In the genomic region with DNA sequence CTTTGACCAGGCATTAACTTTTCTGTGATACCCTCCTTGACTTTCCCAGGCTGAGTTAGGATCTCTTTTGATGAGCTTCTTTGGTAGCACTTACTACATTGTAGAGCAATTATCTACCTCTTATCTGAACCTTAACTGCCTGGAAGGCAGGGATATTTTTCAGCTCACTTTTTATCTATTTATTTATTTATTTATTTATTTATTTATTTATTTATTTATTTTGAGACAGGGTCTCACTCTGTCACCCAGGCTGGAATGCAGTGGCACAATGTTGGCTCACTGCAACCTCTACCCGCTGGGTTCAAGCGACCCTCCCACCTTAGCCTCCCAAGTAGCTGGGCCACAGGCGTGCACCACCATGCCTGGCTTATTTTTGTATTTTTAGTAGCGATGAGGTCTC, we compare ENCODE assay signal across 4 cellular contexts.
DNase-seq lines count a peak whose midpoint lies in the region; ATAC-seq, FAIRE-seq and TF ChIP-seq lines count a peak whose summit lies in the region.
"Not testable (repeated sequence)": the region's sequence is repeated elsewhere in the genome, so short reads cannot be mapped to it uniquely, and the experiment has no call there.

No MANE protein-coding gene starts in this region.

- H3K27me3 ChIP-seq in H1 (replicated peaks in 1 of 4; ENCODE audit: control insufficient read depth in 3 of 4, extremely low read depth in 1 of 4, insufficient read depth in 3 of 4, low read length in 3 of 4); neural progenitor cell: not testable (repeated sequence)

- H4K8ac ChIP-seq in H1 (ENCODE audit: extremely low read depth, insufficient read depth, low read length): not testable (repeated sequence)

- H2BK20ac ChIP-seq in H1 (ENCODE audit: low read length): not testable (repeated sequence)

- H4K5ac ChIP-seq in H1 (ENCODE audit: insufficient read length, low read depth, low read length): not testable (repeated sequence)

- not testable (repeated sequence) for H3K4ac ChIP-seq in H1 (replicated peaks; ENCODE audit: insufficient read length, low read depth, low read length)

- peak overlapping the region; percentile 22; the same call in 1 of the 2 replicates for H2BK12ac ChIP-seq in H1 (ENCODE audit: low read depth, low read length)

- not testable (repeated sequence) for DNase-seq in A549 (ENCODE audit: low read depth in 1 of 2, low spot score in 1 of 2); H1 (ENCODE audit: low read depth in 1 of 2, low spot score in 2 of 2); neural progenitor cell (ENCODE audit: low spot score)

- not testable (repeated sequence) for H3K56ac ChIP-seq in H1 (replicated peaks; ENCODE audit: insufficient read length, low read depth, low read length)

- H3K4me3 Mint-ChIP-seq in neural progenitor cell: not testable (repeated sequence)

- not testable (repeated sequence) for H3K9me3 ChIP-seq in A549; HEK293 (ENCODE audit: control insufficient read depth, insufficient read depth, low read depth, low read length); H1 (ENCODE audit: insufficient read depth in 2 of 2, low read depth in 1 of 2, low read length in 1 of 2); neural progenitor cell (ENCODE audit: low read depth)

- POLR2A ChIA-PET in A549 (lab: Yijun Ruan, JAX); HEK293 (lab: Yijun Ruan, JAX): not testable (repeated sequence)
- POLR2A ChIA-PET in H1 (lab: Charles Lee; ENCODE audit: partially characterized antibody): interaction anchor here (0.7 kb wide), 1 partner anchor 194 kb away, joined by 3 read pairs; no protein-coding TSS in a partner anchor

- H3K36me3 Mint-ChIP-seq in neural progenitor cell: not testable (repeated sequence)

- H3K4me1 Mint-ChIP-seq in neural progenitor cell: not testable (repeated sequence)

- not testable (repeated sequence) for H3F3A ChIP-seq in neural progenitor cell (ENCODE audit: low read depth)

- not testable (repeated sequence) for H4K20me1 ChIP-seq in H1 (replicated peaks in 1 of 2; ENCODE audit: control insufficient read depth in 1 of 2, insufficient read depth in 2 of 2, low read length in 2 of 2); neural progenitor cell (ENCODE audit: low read depth)

- not testable (repeated sequence) for FAIRE-seq in A549 (lab: Jason Lieb, UNC); H1 (lab: Jason Lieb, UNC)

- WGBS in A549 (ENCODE audit: missing lambda C conversion rate): 69% methylated on average over 4 of the region's 4 CpGs
- WGBS in H1 (ENCODE audit: extremely low coverage in 1 of 2, insufficient coverage in 1 of 2, insufficient read length in 1 of 2, insufficient replicate concordance in 2 of 2, low coverage in 1 of 2, low lambda C conversion rate in 2 of 2, missing lambda C conversion rate in 1 of 2), 2 experiments: 88% methylated on average over 4 of the region's 4 CpGs; no CpG with 5 or more reads in 1 of the 2 experiments

- H2AFZ ChIP-seq in H1 (ENCODE audit: low read length); neural progenitor cell (replicated peaks): not testable (repeated sequence)

- not testable (repeated sequence) for TF ChIP-seq RAD21 in A549 (conservative IDR thresholded peaks at IDR 0.05 in 1 of 2, IDR thresholded peaks at IDR 0.05 in 1 of 2); H1 (IDR thresholded peaks at IDR 0.05 in 1 of 2, conservative IDR thresholded peaks at IDR 0.05 in 1 of 2; ENCODE audit: low read depth in 2 of 2, low read length in 2 of 2)

- ATAC-seq in A549: not testable (repeated sequence)

- H3K36me3 ChIP-seq in HEK293 (ENCODE audit: control insufficient read depth in 2 of 2, insufficient read depth in 1 of 2, low read length in 2 of 2); H1 (ENCODE audit: control insufficient read depth in 2 of 4, insufficient read depth in 4 of 4, low read length in 3 of 4); neural progenitor cell: not testable (repeated sequence)

- H3K27me3 Mint-ChIP-seq in neural progenitor cell (ENCODE audit: insufficient read depth, low read depth): not testable (repeated sequence)

- H3K27ac ChIP-seq in A549; HEK293 (ENCODE audit: extremely low read depth, low read depth, low read length); H1 (ENCODE audit: low read depth, low read length): not testable (repeated sequence)
- H3K27ac ChIP-seq in neural progenitor cell: peak overlapping the region; percentile 16

- not testable (repeated sequence) for H3K4me3 ChIP-seq in A549; HEK293 (ENCODE audit: low read depth, low read length); H1 (ENCODE audit: extremely low read depth in 1 of 4, insufficient read depth in 2 of 4, low read depth in 3 of 4, low read length in 4 of 4); neural progenitor cell

- H3K18ac ChIP-seq in H1 (ENCODE audit: extremely low read depth, low read length): not testable (repeated sequence)

- 0 out of 7 replicates have a peak overlapping the region, but pooled peaks of 1 of the 4 experiments have one; percentile 32 for H3K9ac ChIP-seq in H1 (replicated peaks in 1 of 4; ENCODE audit: extremely low read depth in 1 of 4, low read depth in 3 of 4, low read length in 3 of 4)
- not testable (repeated sequence) for H3K9ac ChIP-seq in neural progenitor cell

- H3K23ac ChIP-seq in H1 (ENCODE audit: insufficient read length): not testable (repeated sequence)

- not testable (repeated sequence) for H3K23me2 ChIP-seq in H1 (ENCODE audit: low read depth, low read length)

- not testable (repeated sequence) for H2AK5ac ChIP-seq in H1 (ENCODE audit: low read depth, low read length)

- CTCF ChIA-PET in A549 (lab: Yijun Ruan, JAX) (interaction anchor here (1.2 kb wide), 1 partner anchor 63 kb away, joined by 4 read pairs; no protein-coding TSS in a partner anchor), HEK293 (lab: Yijun Ruan, JAX) (interaction anchor here (0.5 kb wide), 1 partner anchor 64 kb away, joined by 3 read pairs; no protein-coding TSS in a partner anchor), H1 (lab: Charles Lee; ENCODE audit: partially characterized antibody) (interaction anchor here (0.7 to 2.4 kb wide), 5 partner anchors 14 to 340 kb away, joined by 3 to 6 read pairs (median 3); no protein-coding TSS in a partner anchor)

- not testable (repeated sequence) for H2BK120ac ChIP-seq in H1 (replicated peaks; ENCODE audit: low read depth, low read length)

- TF ChIP-seq EP300 in A549 (IDR thresholded peaks at IDR 0.05); H1 (IDR thresholded peaks at IDR 0.05; ENCODE audit: borderline replicate concordance in 1 of 2, low read depth in 2 of 2, low read length in 2 of 2): not testable (repeated sequence)

- H3K4me1 ChIP-seq in A549; HEK293 (ENCODE audit: control insufficient read depth, insufficient read depth, low read length); H1 (replicated peaks in 1 of 4; ENCODE audit: control insufficient read depth in 3 of 4, insufficient read depth in 4 of 4, low read length in 3 of 4); neural progenitor cell: not testable (repeated sequence)

- not testable (repeated sequence) for TF ChIP-seq POLR2A in A549 (IDR thresholded peaks at IDR 0.05; ENCODE audit: low read length); H1 (IDR thresholded peaks at IDR 0.05; ENCODE audit: control extremely low read depth in 1 of 2, low read depth in 2 of 2, low read length in 2 of 2)

- H3K4me2 ChIP-seq in A549; H1 (ENCODE audit: insufficient read depth in 1 of 2, low read depth in 2 of 2, low read length in 2 of 2); neural progenitor cell: not testable (repeated sequence)

- peaks cover 14% of the 10 kb centered on the region for H3K9me3 Mint-ChIP-seq in neural progenitor cell

- not testable (repeated sequence) for H3K14ac ChIP-seq in H1 (ENCODE audit: insufficient read length)

- not testable (repeated sequence) for H3K79me1 ChIP-seq in H1 (ENCODE audit: low read depth, low read length)

- not testable (repeated sequence) for H3K79me2 ChIP-seq in H1 (ENCODE audit: control insufficient read depth in 1 of 2, insufficient read depth in 2 of 2, low read length in 2 of 2); neural progenitor cell (ENCODE audit: low read depth)

- H3K27ac Mint-ChIP-seq in neural progenitor cell: not testable (repeated sequence)

- not testable (repeated sequence) for TF ChIP-seq CTCF in A549 (IDR thresholded peaks at IDR 0.05); HEK293 (tag by site-specific recombination; IDR thresholded peaks at IDR 0.05); H1 (IDR thresholded peaks at IDR 0.05; ENCODE audit: control extremely low read depth in 1 of 3, insufficient read depth in 1 of 3, low read depth in 1 of 3, low read length in 3 of 3); neural progenitor cell (IDR thresholded peaks at IDR 0.05)

- not testable (repeated sequence) for H2BK5ac ChIP-seq in H1 (ENCODE audit: low read depth, low read length)

- not testable (repeated sequence) for H4K91ac ChIP-seq in H1 (replicated peaks; ENCODE audit: insufficient read length, low read length)

- H2BK15ac ChIP-seq in H1 (ENCODE audit: low read length): not testable (repeated sequence)

TF ChIP-seq in A549, 52 proteins besides CTCF, POLR2A, EP300 and RAD21:
- TF ChIP-seq ZC3H11A (IDR thresholded peaks at IDR 0.05): peak; percentile 70

TF ChIP-seq in HEK293, 187 proteins besides CTCF, POLR2A, EP300 and RAD21 (continues in another document):
- TF ChIP-seq ZNF555 (tag by site-specific recombination; conservative IDR thresholded peaks at IDR 0.05) (peak; percentile 74), ZNF654 (tag by site-specific recombination; IDR thresholded peaks at IDR 0.05; ENCODE audit: low read depth) (peak; percentile 15; the same call in 1 of the 2 replicates), ZNF560 (tag by site-specific recombination; IDR thresholded peaks at IDR 0.05; ENCODE audit: borderline replicate concordance) (peak; percentile 48; the same call in 1 of the 2 replicates), ZNF394 (tag by site-specific recombination; IDR thresholded peaks at IDR 0.05; ENCODE audit: borderline replicate concordance) (peak; percentile 89)
